8 cellular contexts compared by ENCODE assay signal in the genomic region with DNA sequence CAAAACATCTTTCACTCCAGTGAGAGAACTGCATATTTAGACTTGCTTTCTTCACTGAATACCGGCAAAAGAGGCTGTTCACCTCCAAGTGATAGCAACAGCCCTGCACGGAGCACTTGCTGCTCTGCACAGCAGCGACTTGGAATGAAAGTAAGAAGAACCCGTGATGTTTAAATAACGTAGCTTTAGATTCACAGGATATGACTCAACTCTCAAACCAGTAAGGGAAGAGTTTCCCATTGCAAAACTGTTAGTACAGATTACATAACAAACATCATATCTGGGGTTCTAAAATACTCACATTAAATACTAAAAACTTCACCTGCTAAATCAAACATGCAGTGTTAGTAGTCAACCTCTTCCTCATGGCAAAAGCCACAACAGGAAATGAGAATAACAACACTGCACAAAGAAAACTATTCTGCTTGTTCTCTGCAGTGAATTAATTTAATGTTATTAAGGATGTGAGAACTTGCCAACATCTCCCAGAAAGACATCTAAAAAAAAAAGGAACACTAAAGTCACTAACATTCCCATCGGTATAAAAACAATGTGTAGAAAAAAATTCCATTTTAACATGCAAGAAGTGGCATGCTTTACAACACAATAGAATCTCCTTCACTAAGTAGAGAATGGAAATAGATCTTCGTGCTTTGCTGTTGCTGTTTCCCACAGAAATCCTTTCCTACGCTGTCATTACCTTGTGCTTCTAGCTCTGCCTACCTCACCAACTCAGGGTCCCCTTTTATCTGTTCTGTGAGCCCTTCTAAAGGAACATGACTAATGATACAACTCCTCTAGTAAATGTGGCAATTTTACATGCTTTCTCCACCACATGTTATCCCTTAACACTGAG.
DNase-seq lines count a peak whose midpoint lies in the region; ATAC-seq and TF ChIP-seq lines count a peak whose summit lies in the region.

No MANE protein-coding gene starts in this region.

- ATAC-seq in GM21381 (IDR thresholded peaks at IDR 0.05; ENCODE audit: unreplicated experiment): peak; percentile 90
- ATAC-seq in HG03571 (IDR thresholded peaks at IDR 0.05; ENCODE audit: unreplicated experiment): peak; percentile 82
- peak; percentile 63 to 93 (median 86) for ATAC-seq in T-cell (replicated peaks in 1 of 4)

- no peaks in the 10 kb centered on the region for H3K36me3 ChIP-seq in GM06990 (ENCODE audit: control insufficient read depth, insufficient read depth, low read length)

- CTCF ChIA-PET in T-cell (lab: Charles Lee): no interaction called here

- peak overlapping the region; percentile 37 to 70 (median 64) for H3K4me3 Mint-ChIP-seq in T-cell

- no peaks in the 10 kb centered on the region for H3K27me3 ChIP-seq in GM06990 (replicated peaks; ENCODE audit: control insufficient read depth, insufficient read depth, low read length)

- H3K27me3 Mint-ChIP-seq in T-cell: no peaks in the 10 kb centered on the region

- H3K36me3 Mint-ChIP-seq in T-cell: no peaks in the 10 kb centered on the region

- peak overlapping the region in 1 of 2 donors; percentile 65 for H3K27ac Mint-ChIP-seq in T-cell

- peak; percentile 51 for DNase-seq in GM06990 (ENCODE audit: extremely low read depth, insufficient read length)
- DNase-seq in T-cell: peak in 13 of 34 experiments; percentile 2 to 32 (median 7)
- DNase-seq in epithelial cell of prostate (ENCODE audit: low read depth, low spot score): peak; percentile 68
- peak; percentile 47 for DNase-seq in myocyte (ENCODE audit: low read depth)
- DNase-seq in NCI-H187 (lab: John Stamatoyannopoulos, UW): no peak
- DNase-seq in activated gamma-delta T cell (lab: John Stamatoyannopoulos, UW): no peak

- peak overlapping the region; percentile 54 for H3K4me3 ChIP-seq in GM06990 (replicated peaks; ENCODE audit: low read depth, low read length)

- H3K27ac ChIP-seq in epithelial cell of prostate: peak overlapping the region; percentile 71

- POLR2A ChIA-PET in T-cell (lab: Charles Lee): interaction anchor here (0.6 kb wide), 2 partner anchors 391 to 418 kb away, joined by 3 to 4 read pairs; no protein-coding TSS in a partner anchor

- H3K9me3 Mint-ChIP-seq in T-cell: no peaks in the 10 kb centered on the region

- peaks cover 8 to 21% (median 19%) of the 10 kb centered on the region in 3 donors for H3K4me1 Mint-ChIP-seq in T-cell

- no peak for TF ChIP-seq CTCF in GM06990 (IDR thresholded peaks at IDR 0.05; ENCODE audit: insufficient read depth, low read length, poor library complexity, severe bottlenecking)

Comparison
In these comparisons a context has a peak if more than half of its experiments do, and no peak if none do; other contexts are left out.
1. DNase-seq: peak in GM06990 (single experiment), epithelial cell of prostate (single experiment) and myocyte (single experiment); none in NCI-H187 (0 of 2) and activated gamma-delta T cell (single experiment).
2. Peak in every context shown above with its lines, with median percentiles within 50 percentile points of each other: ATAC-seq.